In genomic region chr1:56584910-56585528, GRCh38 we compare ENCODE assay signal across 8 cellular contexts. TPM values are rescaled to one million over a fixed set of nuclear protein-coding genes. Genes with fewer than 3 reads are reported as not detected.
A peak's percentile ranks its signal among the peaks of the same experiment; 100 is the strongest.
DNase-seq lines count a peak whose midpoint lies in the region; ATAC-seq and TF ChIP-seq lines count a peak whose summit lies in the region.

No MANE protein-coding gene starts in this region.

- H3K36me3 ChIP-seq in H7 (replicated peaks; ENCODE audit: control insufficient read depth, insufficient read depth, low read length) (no peaks in the 10 kb centered on the region), mammary epithelial cell (ENCODE audit: insufficient read depth, low read length) (no peaks in the 10 kb centered on the region)

- no peaks in the 10 kb centered on the region for H3K4me1 ChIP-seq in mammary epithelial cell (ENCODE audit: insufficient read depth, low read length)

- no peaks in the 10 kb centered on the region for H4K20me1 ChIP-seq in mammary epithelial cell (ENCODE audit: insufficient read depth, low read length)

- H3K9me3 ChIP-seq in mammary epithelial cell (replicated peaks; ENCODE audit: insufficient read depth, low read length), result no peaks in the 10 kb centered on the region

- intact Hi-C loops in mammary epithelial cell (cut with micrococcal nuclease), result loop anchor here (1.0 to 10.0 kb wide), 8 partner anchors 122 to 1440 kb away; no protein-coding TSS in a partner anchor

- H3K4me3 ChIP-seq in H7 (ENCODE audit: insufficient read depth, low read depth, low read length) (no peak overlapping the region), mammary epithelial cell (replicated peaks in 1 of 3; ENCODE audit: insufficient read depth in 1 of 3, low read depth in 2 of 3, low read length in 3 of 3) (no peak overlapping the region)

- peak; percentile 77 to 82 for TF ChIP-seq CTCF in mammary epithelial cell (conservative IDR thresholded peaks at IDR 0.05 in 1 of 2, IDR thresholded peaks at IDR 0.05 in 1 of 2; ENCODE audit: extremely low read depth in 1 of 2, insufficient read depth in 1 of 2, low read depth in 1 of 2, low read length in 2 of 2)

- H3K27me3 ChIP-seq in H7 (ENCODE audit: control insufficient read depth, insufficient read depth, low read length), result no peaks in the 10 kb centered on the region
- H3K27me3 ChIP-seq in mammary epithelial cell (ENCODE audit: insufficient read depth, low read length), result no peaks in the 10 kb centered on the region

- CTCF ChIA-PET in mammary epithelial cell (lab: Charles Lee; ENCODE audit: low non-redundant PET), result interaction anchor here (0.6 to 0.7 kb wide), 2 partner anchors 236 to 447 kb away, joined by 3 to 8 read pairs; no protein-coding TSS in a partner anchor

- 11% methylated on average over 5 of the region's 5 CpGs for WGBS in mammary epithelial cell (ENCODE audit: low coverage, missing lambda C conversion rate)

- H3K79me2 ChIP-seq in mammary epithelial cell (ENCODE audit: insufficient read depth, low read length), result no peaks in the 10 kb centered on the region

- H2AFZ ChIP-seq in mammary epithelial cell (ENCODE audit: low read depth, low read length), result no peak overlapping the region

- no peak overlapping the region for H3K9ac ChIP-seq in mammary epithelial cell (ENCODE audit: insufficient read depth, low read length)

- H3K4me2 ChIP-seq in mammary epithelial cell (ENCODE audit: insufficient read depth, low read depth, low read length), result no peak overlapping the region

- no peak for ATAC-seq in HG03469 (IDR thresholded peaks at IDR 0.05; ENCODE audit: unreplicated experiment)

- BruUV-seq in mammary epithelial cell (replicated peaks; lab: Mats Ljungman, UMichigan), result no TSS peak

- DNase-seq in CMK (ENCODE audit: low read depth) (peak; percentile 8), H7 (peak; percentile 34), NCI-H69 (lab: John Stamatoyannopoulos, UW) (peak; percentile 49), mammary epithelial cell (peak; percentile 25), left kidney (ENCODE audit: low read depth, low spot score) (peak; percentile 80), HK-2 (ENCODE audit: unreplicated experiment) (no peak)
- DNase-seq in stimulated activated CD4-positive, alpha-beta T cell treated with anti-CD3 and anti-CD28 coated beads, Interleukin-15, amount 100 ng/mL, for 24 hours, result no peak

- H3K27ac ChIP-seq in mammary epithelial cell (ENCODE audit: insufficient read depth, low read depth, low read length), result no peak overlapping the region

- dilution Hi-C loops in mammary epithelial cell (cut with HindIII; ENCODE audit: low sequenced_read_pairs), result no loop called here

- in situ Hi-C loops in mammary epithelial cell (cut with MboI; ENCODE audit: low sequenced_read_pairs in 2 of 2), result loop anchor here (10.0 to 25.0 kb wide), 4 partner anchors 173 to 1300 kb away; no protein-coding TSS in a partner anchor

RNA-seq across cellular contexts. Expression of gene PLPP3, which starts 5.7 kb away (rescaled TPM):
- 33.8 and 45.2 TPM in 2 replicates for total RNA-seq in H7 (2014; rRNA removed; shearing (Covaris generic))
- 10 to 100 TPM in 1 of 2 donors, 1 to 10 TPM in 1; 1.3 to 16.2 TPM for total RNA-seq in mammary epithelial cell
- 2.4 TPM for polyA plus RNA-seq in mammary epithelial cell
- polyA minus RNA-seq in mammary epithelial cell, result 17.2 TPM

Comparison
In these comparisons a context has a peak if more than half of its experiments do, and no peak if none do; other contexts are left out.
1. DNase-seq: peak in CMK (single experiment), H7 (single experiment), NCI-H69 (single experiment), mammary epithelial cell (single experiment) and left kidney (single experiment); none in HK-2 (single experiment) and stimulated activated CD4-positive, alpha-beta T cell treated with anti-CD3 and anti-CD28 coated beads, Interleukin-15, amount 100 ng/mL, for 24 hours (single experiment).